In genomic region chr2:52465267-52465666, GRCh38 we compare ENCODE assay signal across 20 cellular contexts.
"Had no signal": no experiment of that assay in that cellular context is flagged by ENCODE, and none has a peak within 500 bp of the region (broad histone marks: within the 10 kb centered on the region; RNA-seq: fewer than 3 reads in every experiment).

No MANE protein-coding gene starts in this region.

- H3K36me3 ChIP-seq: adrenal gland, tibial nerve had no signal

- H3K4me1 ChIP-seq: adrenal gland, tibial nerve had no signal

- H3K4me1 Mint-ChIP-seq: activated naive CD4-positive, alpha-beta T cell treated with anti-CD3 and anti-CD28 coated beads, Interleukin-2, amount 50 U/mL, for 24 hours; brain; central memory CD8-positive, alpha-beta T cell; nephron had no signal

- H3K36me3 Mint-ChIP-seq: activated naive CD4-positive, alpha-beta T cell treated with anti-CD3 and anti-CD28 coated beads, Interleukin-2, amount 50 U/mL, for 24 hours; brain had no signal

- H3K27me3 ChIP-seq: adrenal gland, tibial nerve had no signal

- H3K4me3 Mint-ChIP-seq: activated CD8-positive, alpha-beta T cell treated with anti-CD3 and anti-CD28 coated beads, Interleukin-2, amount 10 ng/mL, durations not matched to agents 7 days and 5 days; activated naive CD4-positive, alpha-beta T cell treated with anti-CD3 and anti-CD28 coated beads, Interleukin-2, amount 50 U/mL, for 24 hours; activated T-cell treated with anti-CD3 and anti-CD28 coated beads, Interleukin-2, amount 50 U/mL, for 4 hours; brain; central memory CD8-positive, alpha-beta T cell; nephron had no signal

- H3K9me3 ChIP-seq: adrenal gland, tibial nerve had no signal

- DNase-seq: activated CD4-positive, alpha-beta T cell treated with anti-CD3 and anti-CD28 coated beads for 48 hours; activated CD4-positive, CD25-positive, alpha-beta regulatory T cell; activated CD8-positive, alpha-beta T cell treated with anti-CD3 and anti-CD28 coated beads, Interleukin-2, amount 10 ng/mL, durations not matched to agents 7 days and 5 days; activated effector memory CD4-positive, alpha-beta T cell treated with Interleukin-2 at 50 U/mL for 16 hours; activated T-cell treated with anti-CD3 and anti-CD28 coated beads, Interleukin-2, amount 50 U/mL, for 4 hours; adrenal gland; effector CD8-positive, alpha-beta T cell; left cardiac atrium; nucleus accumbens; stimulated activated CD4-positive, alpha-beta T cell treated with anti-CD3 and anti-CD28 coated beads, Interleukin-2, amount 100 ng/mL, for 24 hours; stimulated activated naive CD8-positive, alpha-beta T cell treated with anti-CD3 and anti-CD28 coated beads, Interleukin-15, Interleukin-2, amounts not matched to agents 100 U/mL and 50 U/mL, for 24 hours; substantia nigra; T-helper 1 cell; T-helper 9 cell had no signal

- H3K27ac ChIP-seq: adrenal gland, coronary artery, tibial nerve had no signal

- H3K27ac Mint-ChIP-seq: activated CD8-positive, alpha-beta T cell treated with anti-CD3 and anti-CD28 coated beads, Interleukin-2, amount 10 ng/mL, durations not matched to agents 7 days and 5 days; activated naive CD4-positive, alpha-beta T cell treated with anti-CD3 and anti-CD28 coated beads, Interleukin-2, amount 50 U/mL, for 24 hours; brain; nephron had no signal

- H3K27me3 Mint-ChIP-seq: activated naive CD4-positive, alpha-beta T cell treated with anti-CD3 and anti-CD28 coated beads, Interleukin-2, amount 50 U/mL, for 24 hours; brain; central memory CD8-positive, alpha-beta T cell had no signal

- H3K4me3 ChIP-seq: adrenal gland, coronary artery, tibial nerve had no signal
